Comparison of ENCODE assay signal across 9 cellular contexts in the genomic region with DNA sequence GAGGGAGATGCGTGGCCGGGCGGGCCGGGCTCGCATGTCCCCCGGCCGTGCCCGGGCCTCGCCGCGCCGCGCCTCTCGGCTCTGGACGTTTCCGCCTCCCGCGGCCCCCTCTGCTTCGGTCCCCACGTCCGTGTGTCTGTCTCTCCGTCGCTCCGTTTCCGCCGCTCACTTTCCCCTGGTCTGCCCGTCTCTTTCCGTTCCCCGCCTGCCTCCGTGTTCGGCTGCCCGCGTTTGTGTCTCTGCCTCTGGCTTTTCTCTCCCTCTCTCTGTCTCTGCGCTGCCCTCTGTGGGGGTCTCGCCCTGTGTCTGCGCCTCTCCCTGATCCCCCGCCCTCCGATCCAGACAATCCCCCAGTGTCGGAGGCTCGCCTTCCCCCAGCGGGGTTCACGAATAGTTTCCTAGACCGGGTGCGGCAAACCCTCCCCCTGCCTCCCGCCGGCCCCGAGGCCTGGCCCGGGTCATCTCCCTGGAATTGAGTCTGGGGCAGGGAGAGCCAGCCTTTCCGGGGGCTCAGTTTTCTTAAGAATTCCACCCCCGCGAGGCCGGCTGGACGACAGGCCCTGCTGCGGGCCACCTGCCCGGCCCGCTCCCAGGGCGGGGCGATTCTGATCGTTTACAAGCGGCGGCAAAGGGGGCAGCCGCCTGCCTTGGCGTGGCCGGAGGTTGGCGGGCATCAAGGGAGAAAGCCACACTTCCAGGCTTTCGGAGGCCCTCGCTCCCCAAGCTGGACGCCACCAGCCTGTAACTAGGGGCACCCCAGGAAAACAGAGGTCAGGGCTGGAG. TPM values are rescaled to one million over a fixed set of nuclear protein-coding genes. Genes with fewer than 3 reads are reported as not detected.
DNase-seq lines count a peak whose midpoint lies in the region; ATAC-seq and TF ChIP-seq lines count a peak whose summit lies in the region.
"Had no signal": no experiment of that assay in that cellular context is flagged by ENCODE, and none has a peak within 500 bp of the region (broad histone marks: within the 10 kb centered on the region; RNA-seq: fewer than 3 reads in every experiment).

No MANE protein-coding gene starts in this region.

- DNase-seq in Panc1 (ENCODE audit: low read depth, low spot score) (no peak), ascending aorta (ENCODE audit: low spot score in 2 of 2) (no peak), smooth muscle cell (lab: John Stamatoyannopoulos, UW; ENCODE audit: unreplicated experiment) (no peak), ACHN (no peak), COLO829 (ENCODE audit: low spot score) (no peak), COR-L47 (lab: John Stamatoyannopoulos, UW) (no peak)

- H3K27ac ChIP-seq in Panc1 (ENCODE audit: low read length) (peak overlapping the region; percentile 90), ascending aorta (peak overlapping the region; percentile 90 to 91), smooth muscle cell (ENCODE audit: low read depth) (no peak overlapping the region)

- H3K9me3 ChIP-seq in Panc1 (ENCODE audit: control insufficient read depth, insufficient read depth, low read depth, low read length): no peaks in the 10 kb centered on the region
- H3K9me3 ChIP-seq in ascending aorta: no peaks in the 10 kb centered on the region
- H3K9me3 ChIP-seq in iPS-15b (ENCODE audit: control insufficient read depth, insufficient read depth, low read length): no peaks in the 10 kb centered on the region
- no peaks in the 10 kb centered on the region for H3K9me3 ChIP-seq in smooth muscle cell (replicated peaks; ENCODE audit: low read depth)

- CTCF ChIA-PET in Panc1 (lab: Charles Lee): no interaction called here

- in situ Hi-C loops in Panc1 (cut with HindIII; ENCODE audit: low pct_unique_long_range_greater_than_20kb, low sequenced_read_pairs): no loop called here
- in situ Hi-C loops in ACHN (cut with HindIII; ENCODE audit: low pct_ligation_motif_present, low pct_unique_long_range_greater_than_20kb, low sequenced_read_pairs): no loop called here

- H3K36me3 ChIP-seq in Panc1 (ENCODE audit: control insufficient read depth, insufficient read depth, low read length): no peaks in the 10 kb centered on the region; the same call in 1 of the 2 replicates
- no peaks in the 10 kb centered on the region for H3K36me3 ChIP-seq in ascending aorta
- no peaks in the 10 kb centered on the region for H3K36me3 ChIP-seq in iPS-15b (ENCODE audit: control insufficient read depth, insufficient read depth, low read length)
- no peaks in the 10 kb centered on the region for H3K36me3 ChIP-seq in smooth muscle cell (ENCODE audit: low read depth)

- peak; percentile 35 for ATAC-seq in GM19351 (IDR thresholded peaks at IDR 0.05; ENCODE audit: unreplicated experiment)
- peak; percentile 5 for ATAC-seq in Panc1

- no TSS peak for BruUV-seq in Panc1 (replicated peaks; lab: Mats Ljungman, UMichigan)

- H3K4me2 ChIP-seq in smooth muscle cell: peak overlapping the region; percentile 93

- POLR2A ChIA-PET in Panc1 (lab: Charles Lee): no interaction called here

- H3K79me2 ChIP-seq in smooth muscle cell (ENCODE audit: low read depth): no peaks in the 10 kb centered on the region

- TF ChIP-seq CTCF in Panc1 (IDR thresholded peaks at IDR 0.05): no peak
- no peak for TF ChIP-seq CTCF in ascending aorta (IDR thresholded peaks at IDR 0.05)
- no peak for TF ChIP-seq CTCF in smooth muscle cell (IDR thresholded peaks at IDR 0.05; ENCODE audit: borderline replicate concordance, insufficient read depth, poor library complexity, severe bottlenecking)

- H3K4me1 ChIP-seq in Panc1 (ENCODE audit: control insufficient read depth, insufficient read depth, low read length) (peaks cover 49% of the 10 kb centered on the region), ascending aorta (peaks cover 18 to 39% of the 10 kb centered on the region in 2 donors), iPS-15b (ENCODE audit: control insufficient read depth, insufficient read depth, low read length) (peaks cover 6% of the 10 kb centered on the region), smooth muscle cell (ENCODE audit: low read depth) (peaks cover 10% of the 10 kb centered on the region)

- no peaks in the 10 kb centered on the region for H3K27me3 ChIP-seq in Panc1 (ENCODE audit: control insufficient read depth, insufficient read depth, low read length)
- no peaks in the 10 kb centered on the region for H3K27me3 ChIP-seq in ascending aorta
- peaks cover 40% of the 10 kb centered on the region for H3K27me3 ChIP-seq in iPS-15b (ENCODE audit: control insufficient read depth, insufficient read depth, low read length)
- H3K27me3 ChIP-seq in smooth muscle cell (ENCODE audit: low read depth): peaks cover 14% of the 10 kb centered on the region

- H3F3A ChIP-seq in smooth muscle cell (ENCODE audit: low read depth): no peaks in the 10 kb centered on the region

- WGBS in smooth muscle cell (ENCODE audit: low lambda C conversion rate): 8% methylated on average over 46 of the region's 68 CpGs

- H3K4me3 ChIP-seq in Panc1 (ENCODE audit: low read depth in 2 of 2, low read length in 2 of 2): peak overlapping the region; percentile 79 to 80
- peak overlapping the region; percentile 67 to 75 for H3K4me3 ChIP-seq in ascending aorta
- peak overlapping the region; percentile 67 for H3K4me3 ChIP-seq in iPS-15b (ENCODE audit: low read depth, low read length)
- peak overlapping the region; percentile 65 for H3K4me3 ChIP-seq in smooth muscle cell

- H3K9ac ChIP-seq in iPS-15b (ENCODE audit: low read depth, low read length) (peak overlapping the region; percentile 54), smooth muscle cell (ENCODE audit: low read depth) (peak overlapping the region; percentile 47)

- peak overlapping the region; percentile 92 for H2AFZ ChIP-seq in smooth muscle cell (ENCODE audit: low read depth)

- intact Hi-C loops in Panc1 (cut with micrococcal nuclease; ENCODE audit: unreplicated experiment) (loop anchor here (10.0 kb wide), 1 partner anchor 200 kb away; no protein-coding TSS in a partner anchor), ascending aorta (cut with DNase I) (loop anchor here (2.0 kb wide), 3 partner anchors 48 to 332 kb away; a partner anchor contains a TSS)

- H4K20me1 ChIP-seq in smooth muscle cell (ENCODE audit: low read depth): peaks cover 19% of the 10 kb centered on the region

RNA-seq across cellular contexts. Expression of a gene that starts 0.8 kb away (rescaled TPM):
- total RNA-seq in Panc1 (2021; ENCODE audit: unreplicated experiment) (191 TPM), ascending aorta (157 TPM), smooth muscle cell (9.4 and 12.3 TPM in 2 replicates)
- polyA plus RNA-seq in Panc1 (2012; ENCODE audit: insufficient read length): 489 TPM
- 35.9 and 46.9 TPM in 2 replicates for polyA plus RNA-seq in smooth muscle cell

RNA-seq across cellular contexts. Expression of a gene that starts 19.7 kb away (rescaled TPM):
- total RNA-seq in Panc1 (2021; ENCODE audit: unreplicated experiment) (0.10 TPM), ascending aorta (not detected), smooth muscle cell (not detected in 2 replicates)
- 0.40 TPM for polyA plus RNA-seq in Panc1 (2012; ENCODE audit: insufficient read length)
- polyA plus RNA-seq in smooth muscle cell: not detected in 2 replicates
- total RNA-seq: T-helper 2 cell treated with Interferon-gamma antibody and Interleukin-4, amounts not matched to agents 100 ng/mL and 5 ng/mL, for 36 hours had no signal

Comparison
In these comparisons a context has a peak if more than half of its experiments do, and no peak if none do; other contexts are left out.
1. RNA of a gene that starts 0.8 kb away (total RNA-seq): 191 TPM in Panc1 (single experiment) and 157 TPM in ascending aorta (single experiment); 9.4 to 12.3 TPM in smooth muscle cell; every median in the first group is over 10 times any median in the second.
2. Peak in every context shown above with its lines, with median percentiles within 50 percentile points of each other: H3K4me3 ChIP-seq.